ENCODE assay signal across 18 cellular contexts in genomic region chr1:25074326-25074725, GRCh38.
A peak's percentile ranks its signal among the peaks of the same experiment; 100 is the strongest.
DNase-seq lines count a peak whose midpoint lies in the region; ATAC-seq, FAIRE-seq and TF ChIP-seq lines count a peak whose summit lies in the region.
"Had no signal": no experiment of that assay in that cellular context is flagged by ENCODE, and none has a peak within 500 bp of the region (broad histone marks: within the 10 kb centered on the region; RNA-seq: fewer than 3 reads in every experiment).

No MANE protein-coding gene starts in this region.

- no peak for TF ChIP-seq RAD21 in K562 (CRISPR knock-in tag; conservative IDR thresholded peaks at IDR 0.05 in 1 of 2, IDR thresholded peaks at IDR 0.05 in 1 of 2)

- no peak overlapping the region for H2BK5ac ChIP-seq in neuronal stem cell (ENCODE audit: low read length)

- CTCF ChIA-PET in K562 (lab: Yijun Ruan, JAX; ENCODE audit: low intra/inter-chr PET ratio) = no interaction called here

- 0 out of 2 replicates have a peak overlapping the region, but pooled peaks have one; percentile 15 for H2AFZ ChIP-seq in K562 (ENCODE audit: low read depth, low read length)
- H2AFZ ChIP-seq in neuronal stem cell (ENCODE audit: low read length) = no peak overlapping the region

- ATAC-seq in K562 = no peak
- ATAC-seq in stimulated activated effector memory CD8-positive, alpha-beta T cell treated with anti-CD3 and anti-CD28 coated beads, Interleukin-12 subunit alpha, Interleukin-12 subunit beta, amount 100 ng/mL, for 72 hours = no peak

- no peaks in the 10 kb centered on the region for H3K79me2 ChIP-seq in K562 (ENCODE audit: control insufficient read depth, insufficient read depth, low read length)

- H2AK5ac ChIP-seq in neuronal stem cell (ENCODE audit: low read depth, low read length) = no peak overlapping the region

- TF ChIP-seq POLR2A in K562 (conservative IDR thresholded peaks at IDR 0.05) = no peak

- H3K9me3 ChIP-seq in BLaER1 (peaks cover 14% of the 10 kb centered on the region), K562 (replicated peaks; ENCODE audit: control insufficient read depth, insufficient read depth, low read depth, low read length) (no peaks in the 10 kb centered on the region), neuronal stem cell (replicated peaks in 1 of 2; ENCODE audit: control insufficient read depth in 2 of 2, insufficient read depth in 1 of 2, low read depth in 1 of 2, low read length in 2 of 2) (peaks cover 0 to 3% of the 10 kb centered on the region in 2 donors), colonic mucosa (no peaks in the 10 kb centered on the region)

- no peak for TF ChIP-seq EP300 in K562 (IDR thresholded peaks at IDR 0.05; ENCODE audit: low read length)

- no peak for DNase-seq in K562 (ENCODE audit: extremely low read depth in 1 of 4, low spot score in 3 of 4)
- DNase-seq in neuronal stem cell (ENCODE audit: low spot score) = no peak
- DNase-seq in stimulated activated effector memory CD8-positive, alpha-beta T cell treated with anti-CD3 and anti-CD28 coated beads, Interleukin-12 subunit alpha, Interleukin-12 subunit beta, amount 100 ng/mL, for 72 hours (ENCODE audit: low spot score in 2 of 2) = no peak
- no peak for DNase-seq in activated gamma-delta T cell (lab: John Stamatoyannopoulos, UW)
- no peak for DNase-seq in stimulated activated CD4-positive, alpha-beta T cell treated with anti-CD3 and anti-CD28 coated beads, Interleukin-4, amount 100 ng/mL, for 1 hour
- DNase-seq in colonic mucosa = no peak
- DNase-seq in activated naive CD4-positive, alpha-beta T cell treated with anti-CD3 and anti-CD28 coated beads, Interleukin-2, amount 50 U/mL, for 16 hours = no peak
- DNase-seq: CD4-positive, alpha-beta memory T cell; DMS79; EL; GOT3; H9 had no signal

- no peaks in the 10 kb centered on the region for H3K4me1 ChIP-seq in BLaER1
- H3K4me1 ChIP-seq in K562 (replicated peaks in 1 of 2; ENCODE audit: control insufficient read depth in 2 of 2, insufficient read depth in 2 of 2, low read length in 2 of 2) = peaks cover 0 to 4% of the 10 kb centered on the region in 2 experiments; a peak in 3 of 5 replicates
- no peaks in the 10 kb centered on the region for H3K4me1 ChIP-seq in neuronal stem cell (ENCODE audit: control insufficient read depth in 2 of 2, insufficient read depth in 1 of 2, low read depth in 1 of 2, low read length in 2 of 2)
- no peaks in the 10 kb centered on the region for H3K4me1 ChIP-seq in colonic mucosa

- H3K27ac Mint-ChIP-seq in stimulated activated effector memory CD8-positive, alpha-beta T cell treated with anti-CD3 and anti-CD28 coated beads, Interleukin-12 subunit alpha, Interleukin-12 subunit beta, amount 100 ng/mL, for 72 hours = peak overlapping the region; percentile 18
- H3K27ac Mint-ChIP-seq: B cell had no signal

- no peak for FAIRE-seq in K562 (lab: Jason Lieb, UNC)
- FAIRE-seq: G401.6, GM12891, HTR-8/SVneo had no signal

- H3K18ac ChIP-seq in neuronal stem cell (ENCODE audit: low read length) = peak overlapping the region; percentile 72

- WGBS in K562 (ENCODE audit: insufficient coverage, low coverage, missing lambda C conversion rate) = 41% methylated on average over 6 of the region's 6 CpGs
- WGBS in neuronal stem cell (ENCODE audit: extremely low coverage in 2 of 2, insufficient read length in 2 of 2, insufficient replicate concordance in 1 of 2), 2 donors = no CpG with 5 or more reads among the region's 6 CpGs

- intact Hi-C loops in K562 (cut with micrococcal nuclease) (no loop called here), colonic mucosa (cut with DNase I) (no loop called here)

- H4K20me1 ChIP-seq in BLaER1 (no peaks in the 10 kb centered on the region), K562 (replicated peaks; ENCODE audit: control insufficient read depth, insufficient read depth, low read length) (no peaks in the 10 kb centered on the region)

- in situ Hi-C loops in K562 (cut with MboI) = no loop called here

- H3K79me1 ChIP-seq in neuronal stem cell (ENCODE audit: low read depth, low read length) = no peaks in the 10 kb centered on the region

- H3K9me3 Mint-ChIP-seq in stimulated activated effector memory CD8-positive, alpha-beta T cell treated with anti-CD3 and anti-CD28 coated beads, Interleukin-12 subunit alpha, Interleukin-12 subunit beta, amount 100 ng/mL, for 72 hours = peaks cover 6% of the 10 kb centered on the region

- H3K27me3 ChIP-seq in BLaER1 = no peaks in the 10 kb centered on the region
- H3K27me3 ChIP-seq in K562 (ENCODE audit: control insufficient read depth in 2 of 2, insufficient read depth in 2 of 2, low read length in 2 of 2) = peaks cover 0 to 23% of the 10 kb centered on the region in 2 experiments; a peak in 3 of 5 replicates
- H3K27me3 ChIP-seq in neuronal stem cell (ENCODE audit: control insufficient read depth in 3 of 3, insufficient read depth in 3 of 3, low read depth in 1 of 3, low read length in 3 of 3) = no peaks in the 10 kb centered on the region
- H3K27me3 ChIP-seq in colonic mucosa = no peaks in the 10 kb centered on the region

- BruUV-seq in K562 (replicated peaks; lab: Mats Ljungman, UMichigan) = no TSS peak

- H3K9me1 ChIP-seq in K562 (ENCODE audit: control insufficient read depth, insufficient read depth, low read length) = no peaks in the 10 kb centered on the region

- peak overlapping the region; percentile 12 for H3K14ac ChIP-seq in neuronal stem cell (ENCODE audit: low read length)

- H3K4me1 Mint-ChIP-seq in stimulated activated effector memory CD8-positive, alpha-beta T cell treated with anti-CD3 and anti-CD28 coated beads, Interleukin-12 subunit alpha, Interleukin-12 subunit beta, amount 100 ng/mL, for 72 hours = peaks cover 12% of the 10 kb centered on the region
- H3K4me1 Mint-ChIP-seq: B cell; CD4-positive, alpha-beta memory T cell; H9 had no signal

- H4K91ac ChIP-seq in neuronal stem cell (ENCODE audit: low read depth, low read length, poor library complexity) = no peak overlapping the region

- no peak overlapping the region for H3K4me3 ChIP-seq in BLaER1
- no peak overlapping the region for H3K4me3 ChIP-seq in K562
- H3K4me3 ChIP-seq in neuronal stem cell (ENCODE audit: low read length in 2 of 2) = no peak overlapping the region
- no peak overlapping the region for H3K4me3 ChIP-seq in colonic mucosa

- no peak overlapping the region for H3K4me3 Mint-ChIP-seq in stimulated activated effector memory CD8-positive, alpha-beta T cell treated with anti-CD3 and anti-CD28 coated beads, Interleukin-12 subunit alpha, Interleukin-12 subunit beta, amount 100 ng/mL, for 72 hours
- H3K4me3 Mint-ChIP-seq: B cell; CD4-positive, alpha-beta memory T cell; H9 had no signal

- no peaks in the 10 kb centered on the region for H3K36me3 ChIP-seq in BLaER1
- H3K36me3 ChIP-seq in K562 (ENCODE audit: control insufficient read depth, insufficient read depth, low read length) = no peaks in the 10 kb centered on the region
- no peaks in the 10 kb centered on the region for H3K36me3 ChIP-seq in neuronal stem cell (replicated peaks in 1 of 2; ENCODE audit: control insufficient read depth in 2 of 2, insufficient read depth in 2 of 2, low read length in 2 of 2)
- H3K36me3 ChIP-seq in colonic mucosa = no peaks in the 10 kb centered on the region

- no peak overlapping the region for H3K9ac ChIP-seq in BLaER1
- no peak overlapping the region; a peak in 1 of 4 replicates for H3K9ac ChIP-seq in K562 (ENCODE audit: insufficient read depth in 1 of 2, low read depth in 2 of 2, low read length in 2 of 2)
- no peak overlapping the region for H3K9ac ChIP-seq in neuronal stem cell (ENCODE audit: low read depth, low read length, poor library complexity)
- H3K9ac ChIP-seq in colonic mucosa (ENCODE audit: low read depth in 2 of 2, low read length in 2 of 2) = no peak overlapping the region

- TF ChIP-seq CTCF in K562 (IDR thresholded peaks at IDR 0.05 in 2 of 3, conservative IDR thresholded peaks at IDR 0.05 in 1 of 3; ENCODE audit: insufficient read depth in 2 of 3, low read depth in 1 of 3, low read length in 3 of 3) (no peak), colonic mucosa (IDR thresholded peaks at IDR 0.05) (no peak)

- H3K4me2 ChIP-seq in BLaER1 (no peak overlapping the region), K562 (ENCODE audit: insufficient read depth, low read length) (no peak overlapping the region), neuronal stem cell (ENCODE audit: insufficient read depth, low read length, poor library complexity, severe bottlenecking) (no peak overlapping the region)

- no peak overlapping the region for H2BK120ac ChIP-seq in neuronal stem cell (ENCODE audit: low read depth, low read length)

- H3K4ac ChIP-seq in neuronal stem cell (ENCODE audit: low read length) = no peak overlapping the region

- peak overlapping the region; percentile 59 for H2BK15ac ChIP-seq in neuronal stem cell (ENCODE audit: low read length)

- 0 out of 2 replicates have a peak overlapping the region, but pooled peaks have one; percentile 4 for H3K27ac ChIP-seq in BLaER1
- no peak overlapping the region for H3K27ac ChIP-seq in K562 (ENCODE audit: extremely low read depth, low read depth, low read length)
- no peak overlapping the region for H3K27ac ChIP-seq in neuronal stem cell (replicated peaks; ENCODE audit: low read length)
- no peak overlapping the region for H3K27ac ChIP-seq in colonic mucosa
- H3K27ac ChIP-seq: C4-2B had no signal

- no peak overlapping the region for H4K8ac ChIP-seq in neuronal stem cell (ENCODE audit: low read depth, low read length)

- H3K36me3 Mint-ChIP-seq in stimulated activated effector memory CD8-positive, alpha-beta T cell treated with anti-CD3 and anti-CD28 coated beads, Interleukin-12 subunit alpha, Interleukin-12 subunit beta, amount 100 ng/mL, for 72 hours = no peaks in the 10 kb centered on the region

- H3K23ac ChIP-seq in neuronal stem cell (ENCODE audit: low read depth, low read length, poor library complexity) = no peak overlapping the region

- POLR2A ChIA-PET in K562 (lab: Yijun Ruan, JAX) = interaction anchor here (0.7 to 1.8 kb wide), 2 partner anchors 11 to 709 kb away, joined by 3 to 8 read pairs; no protein-coding TSS in a partner anchor

- no peak overlapping the region for H2BK12ac ChIP-seq in neuronal stem cell (ENCODE audit: low read length)

TF ChIP-seq in K562, 482 proteins besides CTCF, POLR2A, EP300 and RAD21 (continues in another document):
- no peak for TF ChIP-seq EP400 (IDR thresholded peaks at IDR 0.05)
